Comparison of ENCODE assay signal across 13 cellular contexts in genomic region chr3:43192028-43192427, GRCh38.
DNase-seq lines count a peak whose midpoint lies in the region; ATAC-seq and TF ChIP-seq lines count a peak whose summit lies in the region.
"Had no signal": no experiment of that assay in that cellular context is flagged by ENCODE, and none has a peak within 500 bp of the region (broad histone marks: within the 10 kb centered on the region; RNA-seq: fewer than 3 reads in every experiment).

No MANE protein-coding gene starts in this region.

- H2AFZ ChIP-seq in ACC112 (ENCODE audit: low read length, unreplicated experiment), result peak overlapping the region; percentile 62

- DNase-seq in CD8-positive, alpha-beta T cell, result no peak
- DNase-seq in activated CD8-positive, alpha-beta T cell treated with anti-CD3 and anti-CD28 coated beads for 36 hours, result no peak
- no peak for DNase-seq in endothelial cell (ENCODE audit: low spot score)
- DNase-seq in superior temporal gyrus (ENCODE audit: extremely low spot score), result no peak
- no peak for DNase-seq in UCSD-AML1 (lab: John Stamatoyannopoulos, UW; ENCODE audit: unreplicated experiment)
- no peak for DNase-seq in NCI-H1092 (lab: John Stamatoyannopoulos, UW)
- DNase-seq: ACHN, DMS 273 treated with DMSO at 0.1 percent for 48 hours, MM.1S, NCI-H226, NCI-H526 treated with DMSO at 0.1 percent for 48 hours, OCI-M1 had no signal

- no peaks in the 10 kb centered on the region for H3K79me2 ChIP-seq in ACC112 (ENCODE audit: control insufficient read depth, insufficient read depth, low read length, unreplicated experiment)

- H3K36me3 ChIP-seq in ACC112 (ENCODE audit: insufficient read depth, low read length), result no peaks in the 10 kb centered on the region
- no peaks in the 10 kb centered on the region for H3K36me3 ChIP-seq in CD8-positive, alpha-beta T cell (ENCODE audit: insufficient read depth, low read length)

- H3K27ac Mint-ChIP-seq in CD8-positive, alpha-beta T cell, result peak overlapping the region; percentile 97
- peak overlapping the region; percentile 44 for H3K27ac Mint-ChIP-seq in activated CD8-positive, alpha-beta T cell treated with anti-CD3 and anti-CD28 coated beads for 36 hours
- peak overlapping the region; percentile 74 for H3K27ac Mint-ChIP-seq in endothelial cell (ENCODE audit: unreplicated experiment)

- TF ChIP-seq CTCF in CD8-positive, alpha-beta T cell (IDR thresholded peaks at IDR 0.05), result no peak
- TF ChIP-seq CTCF in activated CD8-positive, alpha-beta T cell treated with anti-CD3 and anti-CD28 coated beads for 36 hours (IDR thresholded peaks at IDR 0.05), result no peak
- TF ChIP-seq CTCF in endothelial cell (IDR thresholded peaks at IDR 0.05; ENCODE audit: unreplicated experiment), result no peak

- intact Hi-C loops in CD8-positive, alpha-beta T cell (cut with DNase I, micrococcal nuclease), result loop anchor here in 1 of 2 experiments (1.0 kb wide), 1 partner anchor 25 kb away; no protein-coding TSS in a partner anchor
- intact Hi-C loops in activated CD8-positive, alpha-beta T cell treated with anti-CD3 and anti-CD28 coated beads for 36 hours (cut with micrococcal nuclease), result no loop called here

- H3K4me3 Mint-ChIP-seq in CD8-positive, alpha-beta T cell, result no peak overlapping the region
- no peak overlapping the region for H3K4me3 Mint-ChIP-seq in activated CD8-positive, alpha-beta T cell treated with anti-CD3 and anti-CD28 coated beads for 36 hours
- peak overlapping the region; percentile 49 for H3K4me3 Mint-ChIP-seq in endothelial cell (ENCODE audit: unreplicated experiment)

- no peaks in the 10 kb centered on the region for H3K27me3 ChIP-seq in ACC112 (ENCODE audit: insufficient read depth, low read length)
- H3K27me3 ChIP-seq in CD8-positive, alpha-beta T cell (ENCODE audit: insufficient read depth, low read length), result no peaks in the 10 kb centered on the region

- CTCF ChIA-PET in CD8-positive, alpha-beta T cell (lab: Charles Lee), result interaction anchor here (0.8 to 1.8 kb wide), 4 partner anchors 12 to 230 kb away, joined by 3 to 11 read pairs (median 4); no protein-coding TSS in a partner anchor
- CTCF ChIA-PET in activated CD8-positive, alpha-beta T cell treated with anti-CD3 and anti-CD28 coated beads for 36 hours (lab: Charles Lee), result interaction anchor here (1.1 kb wide), 1 partner anchor 30 kb away, joined by 4 read pairs; no protein-coding TSS in a partner anchor

- peak overlapping the region; percentile 19; the same call in 1 of the 2 replicates for H3K27ac ChIP-seq in ACC112 (ENCODE audit: low read depth, low read length)
- no peak overlapping the region for H3K27ac ChIP-seq in CD8-positive, alpha-beta T cell (ENCODE audit: low read depth, low read length)

- POLR2A ChIA-PET in CD8-positive, alpha-beta T cell (lab: Charles Lee), result interaction anchor here (1.3 to 1.5 kb wide), 2 partner anchors 12 to 18 kb away, joined by 3 to 6 read pairs; no protein-coding TSS in a partner anchor
- POLR2A ChIA-PET in activated CD8-positive, alpha-beta T cell treated with anti-CD3 and anti-CD28 coated beads for 36 hours (lab: Charles Lee), result interaction anchor here (0.6 kb wide), 1 partner anchor 517 kb away, joined by 3 read pairs; no protein-coding TSS in a partner anchor

- H3K4me1 ChIP-seq in ACC112 (ENCODE audit: control insufficient read depth, insufficient read depth, low read length, unreplicated experiment), result peaks cover 18% of the 10 kb centered on the region
- H3K4me1 ChIP-seq in CD8-positive, alpha-beta T cell (ENCODE audit: insufficient read depth, low read length), result peaks cover 60% of the 10 kb centered on the region

- peaks cover 66% of the 10 kb centered on the region for H3K4me1 Mint-ChIP-seq in CD8-positive, alpha-beta T cell (ENCODE audit: low read depth)
- H3K4me1 Mint-ChIP-seq in activated CD8-positive, alpha-beta T cell treated with anti-CD3 and anti-CD28 coated beads for 36 hours (ENCODE audit: low read depth), result peaks cover 51% of the 10 kb centered on the region
- H3K4me1 Mint-ChIP-seq in endothelial cell (ENCODE audit: unreplicated experiment), result peaks cover 31% of the 10 kb centered on the region

- H3K36me3 Mint-ChIP-seq in CD8-positive, alpha-beta T cell, result peaks cover 2% of the 10 kb centered on the region
- peaks cover 2% of the 10 kb centered on the region for H3K36me3 Mint-ChIP-seq in activated CD8-positive, alpha-beta T cell treated with anti-CD3 and anti-CD28 coated beads for 36 hours (ENCODE audit: low read depth)
- no peaks in the 10 kb centered on the region for H3K36me3 Mint-ChIP-seq in endothelial cell (ENCODE audit: low read depth, unreplicated experiment)

- H3K9me3 Mint-ChIP-seq in CD8-positive, alpha-beta T cell, result peaks cover 5% of the 10 kb centered on the region
- peaks cover 12% of the 10 kb centered on the region for H3K9me3 Mint-ChIP-seq in activated CD8-positive, alpha-beta T cell treated with anti-CD3 and anti-CD28 coated beads for 36 hours
- H3K9me3 Mint-ChIP-seq in endothelial cell (ENCODE audit: unreplicated experiment), result no peaks in the 10 kb centered on the region

- no peak overlapping the region for H3K4me3 ChIP-seq in ACC112 (ENCODE audit: low read depth, low read length)
- no peak overlapping the region for H3K4me3 ChIP-seq in CD8-positive, alpha-beta T cell (ENCODE audit: low read depth, low read length)

- no peak for ATAC-seq in CD8-positive, alpha-beta T cell
- ATAC-seq in activated CD8-positive, alpha-beta T cell treated with anti-CD3 and anti-CD28 coated beads for 36 hours, result no peak

- no peaks in the 10 kb centered on the region for H3K9me3 ChIP-seq in CD8-positive, alpha-beta T cell (ENCODE audit: low read length)

- no peaks in the 10 kb centered on the region for H3K27me3 Mint-ChIP-seq in CD8-positive, alpha-beta T cell (ENCODE audit: low read depth)
- H3K27me3 Mint-ChIP-seq in activated CD8-positive, alpha-beta T cell treated with anti-CD3 and anti-CD28 coated beads for 36 hours, result no peaks in the 10 kb centered on the region
- H3K27me3 Mint-ChIP-seq in endothelial cell (ENCODE audit: unreplicated experiment), result peaks cover 5% of the 10 kb centered on the region

Comparison
In these comparisons a context has a peak if more than half of its experiments do, and no peak if none do; other contexts are left out.
1. H3K27ac Mint-ChIP-seq: peak in every context shown above with its lines; median percentile 97 in CD8-positive, alpha-beta T cell; 74 in endothelial cell; 44 in activated CD8-positive, alpha-beta T cell treated with anti-CD3 and anti-CD28 coated beads for 36 hours.